Comparison of ENCODE assay signal across 1 cellular context in genomic region chr15:69303337-69304175, GRCh38.
TF ChIP-seq lines count a peak whose summit lies in the region.

No MANE protein-coding gene starts in this region.

TF ChIP-seq in GM12878, 131 proteins besides CTCF, POLR2A, EP300 and RAD21:
- no peak for TF ChIP-seq KDM1A (IDR thresholded peaks at IDR 0.05; ENCODE audit: borderline replicate concordance)
- no peak for TF ChIP-seq ZNF687 (IDR thresholded peaks at IDR 0.05)
- no peak for TF ChIP-seq MTA3 (IDR thresholded peaks at IDR 0.05; ENCODE audit: borderline replicate concordance, low read length)
- no peak for TF ChIP-seq ZBTB11 (CRISPR knock-in tag; IDR thresholded peaks at IDR 0.05)
- TF ChIP-seq IRF5 (IDR thresholded peaks at IDR 0.05; ENCODE audit: borderline replicate concordance) = no peak
- TF ChIP-seq HDAC6 (IDR thresholded peaks at IDR 0.05; ENCODE audit: unreplicated experiment) = no peak
- no peak for TF ChIP-seq USF1 (IDR thresholded peaks at IDR 0.05; ENCODE audit: borderline replicate concordance, extremely low read length, insufficient read depth, low read depth, low read length)
- TF ChIP-seq FOXK2 (IDR thresholded peaks at IDR 0.05) = no peak
- no peak for TF ChIP-seq MEF2B (IDR thresholded peaks at IDR 0.05; ENCODE audit: partially characterized antibody, poor library complexity, severe bottlenecking)
- TF ChIP-seq SP1 (IDR thresholded peaks at IDR 0.05; ENCODE audit: low read depth, low read length) = no peak
- TF ChIP-seq SPI1 (IDR thresholded peaks at IDR 0.05; ENCODE audit: borderline replicate concordance, insufficient read depth, low read depth, low read length) = no peak
- TF ChIP-seq MEF2A (IDR thresholded peaks at IDR 0.05; ENCODE audit: insufficient read depth, low read depth, low read length) = no peak
- no peak for TF ChIP-seq NKRF (conservative IDR thresholded peaks at IDR 0.05)
- no peak for TF ChIP-seq RCOR1 (conservative IDR thresholded peaks at IDR 0.05; ENCODE audit: low read depth, low read length)
- no peak for TF ChIP-seq RELA (IDR thresholded peaks at IDR 0.05; ENCODE audit: borderline replicate concordance, partially characterized antibody)
- no peak for TF ChIP-seq RUNX3 (IDR thresholded peaks at IDR 0.05; ENCODE audit: low read length)
- no peak for TF ChIP-seq CREB1 (IDR thresholded peaks at IDR 0.05; ENCODE audit: low read depth)
- no peak for TF ChIP-seq POLR2AphosphoS2 (IDR thresholded peaks at IDR 0.05; ENCODE audit: low read depth, low read length)
- no peak for TF ChIP-seq MYB (IDR thresholded peaks at IDR 0.05; ENCODE audit: borderline replicate concordance, low read depth, low read length)
- no peak for TF ChIP-seq IRF4 (IDR thresholded peaks at IDR 0.05; ENCODE audit: low read depth, low read length)
